In genomic region chr15:63219196-63219719, GRCh38 we compare ENCODE assay signal across 25 cellular contexts. TPM values are rescaled to one million over a fixed set of nuclear protein-coding genes. Genes with fewer than 3 reads are reported as not detected.
DNase-seq lines count a peak whose midpoint lies in the region; ATAC-seq, FAIRE-seq and TF ChIP-seq lines count a peak whose summit lies in the region.
"Had no signal": no experiment of that assay in that cellular context is flagged by ENCODE, and none has a peak within 500 bp of the region (broad histone marks: within the 10 kb centered on the region; RNA-seq: fewer than 3 reads in every experiment).

No MANE protein-coding gene starts in this region.

- no peak for ATAC-seq in activated T-cell treated with anti-CD3 and anti-CD28 coated beads, Interleukin-2, amount 50 U/mL, for 72 hours (replicated peaks in 1 of 2)
- ATAC-seq in RWPE2 (ENCODE audit: low read depth) (no peak), foreskin keratinocyte (no peak), sciatic nerve (peak; percentile 22)

- H3K27ac ChIP-seq in RWPE2 (ENCODE audit: poor library complexity, severe bottlenecking) (peak overlapping the region; percentile 53), foreskin keratinocyte (peak overlapping the region; percentile 15)
- H3K27ac ChIP-seq: BLaER1, RWPE1 had no signal

- H3K36me3 ChIP-seq in RWPE2 (ENCODE audit: low read depth) = peaks cover 3% of the 10 kb centered on the region; the same call in 1 of the 2 replicates

- intact Hi-C loops in sciatic nerve (cut with DNase I) = no loop called here

- H3K9me3 Mint-ChIP-seq in activated T-cell treated with anti-CD3 and anti-CD28 coated beads, Interleukin-2, amount 50 U/mL, for 72 hours = no peaks in the 10 kb centered on the region
- H3K9me3 Mint-ChIP-seq: activated naive CD8-positive, alpha-beta T cell treated with anti-CD3 and anti-CD28 coated beads, Interleukin-2, amount 10 ng/mL, durations not matched to agents 7 days and 5 days; brain had no signal

- peaks cover 3 to 11% of the 10 kb centered on the region in 2 donors for H3K36me3 Mint-ChIP-seq in activated T-cell treated with anti-CD3 and anti-CD28 coated beads, Interleukin-2, amount 50 U/mL, for 72 hours (ENCODE audit: insufficient read depth in 2 of 2)

- DNase-seq in activated T-cell treated with anti-CD3 and anti-CD28 coated beads, Interleukin-2, amount 50 U/mL, for 72 hours = no peak
- DNase-seq in activated T-cell treated with anti-CD3 and anti-CD28 coated beads for 4 hours (no peak), RWPE2 (ENCODE audit: low spot score) (no peak), foreskin keratinocyte (no peak), sciatic nerve (ENCODE audit: low spot score) (no peak), Kasumi-1 (lab: John Stamatoyannopoulos, UW) (no peak), RCC 7860 (ENCODE audit: low spot score) (no peak), DMS114 treated with DMSO at 0.1 percent for 48 hours (lab: John Stamatoyannopoulos, UW; ENCODE audit: unreplicated experiment) (no peak)
- DNase-seq: activated CD4-positive, alpha-beta T cell treated with anti-CD3 and anti-CD28 coated beads for 48 hours; activated CD8-positive, alpha-beta memory T cell treated with anti-CD3 and anti-CD28 coated beads, Interleukin-2, amount 50 U/mL, for 48 hours; activated naive CD8-positive, alpha-beta T cell treated with anti-CD3 and anti-CD28 coated beads, Interleukin-2, amount 10 ng/mL, durations not matched to agents 7 days and 5 days; cortex of kidney; hippocampal formation; kidney; NCI-H1105 treated with DMSO at 0.1 percent for 48 hours; NCI-H524; stimulated activated naive CD4-positive, alpha-beta T cell treated with Interleukin-2 at 50 U/mL for 16 hours; upper lobe of left lung had no signal

- H3K27me3 ChIP-seq in RWPE2 (ENCODE audit: insufficient read depth, poor library complexity, severe bottlenecking) = no peaks in the 10 kb centered on the region
- no peaks in the 10 kb centered on the region for H3K27me3 ChIP-seq in foreskin keratinocyte
- H3K27me3 ChIP-seq: BLaER1, neutrophil, upper lobe of left lung had no signal

- peak overlapping the region in 1 of 2 donors; percentile 32 for H3K4me3 Mint-ChIP-seq in activated T-cell treated with anti-CD3 and anti-CD28 coated beads, Interleukin-2, amount 50 U/mL, for 72 hours
- H3K4me3 Mint-ChIP-seq: activated naive CD8-positive, alpha-beta T cell treated with anti-CD3 and anti-CD28 coated beads, Interleukin-2, amount 10 ng/mL, durations not matched to agents 7 days and 5 days; brain had no signal

- H3K4me3 ChIP-seq in RWPE2 (ENCODE audit: severe bottlenecking) = no peak overlapping the region
- H3K4me3 ChIP-seq: BLaER1, upper lobe of left lung had no signal

- H3K27me3 Mint-ChIP-seq in activated T-cell treated with anti-CD3 and anti-CD28 coated beads, Interleukin-2, amount 50 U/mL, for 72 hours (ENCODE audit: low read depth) = no peaks in the 10 kb centered on the region
- H3K27me3 Mint-ChIP-seq: activated naive CD8-positive, alpha-beta T cell treated with anti-CD3 and anti-CD28 coated beads, Interleukin-2, amount 10 ng/mL, durations not matched to agents 7 days and 5 days; brain had no signal

- peak overlapping the region; percentile 65 for H3K27ac Mint-ChIP-seq in activated T-cell treated with anti-CD3 and anti-CD28 coated beads, Interleukin-2, amount 50 U/mL, for 72 hours
- H3K27ac Mint-ChIP-seq: activated naive CD8-positive, alpha-beta T cell treated with anti-CD3 and anti-CD28 coated beads, Interleukin-2, amount 10 ng/mL, durations not matched to agents 7 days and 5 days had no signal

- no peak for TF ChIP-seq CTCF in RWPE2 (IDR thresholded peaks at IDR 0.05; ENCODE audit: poor library complexity, severe bottlenecking)
- TF ChIP-seq CTCF in foreskin keratinocyte (conservative IDR thresholded peaks at IDR 0.05) = no peak

- peaks cover 77% of the 10 kb centered on the region for H3K4me1 Mint-ChIP-seq in activated T-cell treated with anti-CD3 and anti-CD28 coated beads, Interleukin-2, amount 50 U/mL, for 72 hours (ENCODE audit: low read depth)

- no peak for FAIRE-seq in RCC 7860 (lab: Jason Lieb, UNC)
- FAIRE-seq: A204.1, D721Med, endothelial cell of umbilical vein, kidney had no signal

- H3K9me3 ChIP-seq in RWPE2 (ENCODE audit: severe bottlenecking) = no peaks in the 10 kb centered on the region
- H3K9me3 ChIP-seq: neutrophil, upper lobe of left lung had no signal

- H3K4me1 ChIP-seq in RWPE2 (ENCODE audit: insufficient read depth, poor library complexity, severe bottlenecking) (peaks cover 37% of the 10 kb centered on the region), foreskin keratinocyte (peaks cover 28% of the 10 kb centered on the region)

RNA-seq across cellular contexts. Expression of gene RAB8B, which starts 29.9 kb away (rescaled TPM):
- total RNA-seq in activated T-cell treated with anti-CD3 and anti-CD28 coated beads, Interleukin-2, amount 50 U/mL, for 72 hours = 100 to 1,000 TPM; 122 to 157 TPM
- total RNA-seq in foreskin keratinocyte (18.9 and 20.4 TPM in 2 replicates), sciatic nerve (69.4 TPM)
- polyA plus RNA-seq in foreskin keratinocyte = 4.5 and 5.1 TPM in 2 replicates

RNA-seq across cellular contexts. Expression of gene APH1B, which starts 58.1 kb away (rescaled TPM):
- 10 to 100 TPM; 24.4 to 30.6 TPM for total RNA-seq in activated T-cell treated with anti-CD3 and anti-CD28 coated beads, Interleukin-2, amount 50 U/mL, for 72 hours
- total RNA-seq in foreskin keratinocyte (5.3 and 5.7 TPM in 2 replicates), sciatic nerve (22.5 TPM)
- 6.6 and 7.7 TPM in 2 replicates for polyA plus RNA-seq in foreskin keratinocyte
